ENCODE assay signal across 8 cellular contexts in genomic region chr11:46363455-46363920, GRCh38. TPM values are rescaled to one million over a fixed set of nuclear protein-coding genes. Genes with fewer than 3 reads are reported as not detected.
DNase-seq lines count a peak whose midpoint lies in the region; ATAC-seq and TF ChIP-seq lines count a peak whose summit lies in the region.

No MANE protein-coding gene starts in this region.

- no peaks in the 10 kb centered on the region for H3K36me3 Mint-ChIP-seq in natural killer cell treated with Interleukin-12 subunit alpha and Interleukin-12 subunit beta and Interleukin-15 and Interleukin-18, amount 100 ng/mL, for 72 hours
- peaks cover 6 to 7% of the 10 kb centered on the region in 2 donors for H3K36me3 Mint-ChIP-seq in stimulated activated naive B cell treated with anti-CD40 and anti-IgM and Interleukin-4, amounts not matched to agents 10 μg/mL and 1 μg/mL and 100 μg/mL, for 72 hours

- peaks cover 13% of the 10 kb centered on the region for H3K79me2 ChIP-seq in PC-9 (ENCODE audit: low read depth)

- no peaks in the 10 kb centered on the region for H3K27me3 ChIP-seq in BLaER1 treated with 17β-estradiol and CSF1 and Interleukin-3, amounts not matched to agents 10 nM and 100 nM
- H3K27me3 ChIP-seq in PC-9 (ENCODE audit: insufficient read depth, low read depth), result no peaks in the 10 kb centered on the region

- H3K4me2 ChIP-seq in BLaER1 treated with 17β-estradiol and CSF1 and Interleukin-3, amounts not matched to agents 10 nM and 100 nM, result peak overlapping the region; percentile 95 to 100 (median 98)
- peak overlapping the region; percentile 90 for H3K4me2 ChIP-seq in PC-9

- H3K27ac ChIP-seq in BLaER1 treated with 17β-estradiol and CSF1 and Interleukin-3, amounts not matched to agents 10 nM and 100 nM, result peak overlapping the region; percentile 26 to 92 (median 88); a peak in 19 of 22 replicates
- peak overlapping the region; percentile 47; the same call in 1 of the 2 replicates for H3K27ac ChIP-seq in PC-9

- H3K36me3 ChIP-seq in BLaER1 treated with 17β-estradiol and CSF1 and Interleukin-3, amounts not matched to agents 10 nM and 100 nM, result peaks cover 12 to 60% (median 26%) of the 10 kb centered on the region in 11 experiments; a peak in 20 of 22 replicates
- no peaks in the 10 kb centered on the region for H3K36me3 ChIP-seq in PC-9 (ENCODE audit: low read depth)

- peak; percentile 76 for ATAC-seq in esophagus mucosa
- ATAC-seq in natural killer cell treated with Interleukin-12 subunit alpha and Interleukin-12 subunit beta and Interleukin-15 and Interleukin-18, amount 100 ng/mL, for 72 hours, result peak; percentile 31 to 43
- ATAC-seq in stimulated activated naive B cell treated with anti-CD40 and anti-IgM and Interleukin-4, amounts not matched to agents 10 μg/mL and 1 μg/mL and 100 μg/mL, for 72 hours (replicated peaks), result no peak

- peaks cover 74 to 95% (median 81%) of the 10 kb centered on the region in 10 experiments for H3K4me1 ChIP-seq in BLaER1 treated with 17β-estradiol and CSF1 and Interleukin-3, amounts not matched to agents 10 nM and 100 nM
- H3K4me1 ChIP-seq in PC-9 (replicated peaks; ENCODE audit: insufficient read depth), result peaks cover 22% of the 10 kb centered on the region

- intact Hi-C loops in PC-9 (cut with micrococcal nuclease; ENCODE audit: unreplicated experiment), result loop anchor here (2.0 to 5.0 kb wide), 2 partner anchors 121 to 254 kb away; partner anchors contain the start of genes ATG13 and HARBI1

- H4K20me1 ChIP-seq in BLaER1 treated with 17β-estradiol and CSF1 and Interleukin-3, amounts not matched to agents 10 nM and 100 nM, result peaks cover 65 to 100% (median 89%) of the 10 kb centered on the region in 11 experiments
- H4K20me1 ChIP-seq in PC-9 (ENCODE audit: insufficient read depth), result peaks cover 11% of the 10 kb centered on the region; the same call in 1 of the 2 replicates

- H2AFZ ChIP-seq in PC-9, result no peak overlapping the region

- no peaks in the 10 kb centered on the region for H3K9me3 Mint-ChIP-seq in natural killer cell treated with Interleukin-12 subunit alpha and Interleukin-12 subunit beta and Interleukin-15 and Interleukin-18, amount 100 ng/mL, for 72 hours
- H3K9me3 Mint-ChIP-seq in stimulated activated naive B cell treated with anti-CD40 and anti-IgM and Interleukin-4, amounts not matched to agents 10 μg/mL and 1 μg/mL and 100 μg/mL, for 72 hours, result no peaks in the 10 kb centered on the region

- no peaks in the 10 kb centered on the region for H3K9me3 ChIP-seq in BLaER1 treated with 17β-estradiol and CSF1 and Interleukin-3, amounts not matched to agents 10 nM and 100 nM (replicated peaks in 1 of 11)
- H3K9me3 ChIP-seq in PC-9 (ENCODE audit: insufficient read depth, low read depth), result no peaks in the 10 kb centered on the region

- POLR2A ChIA-PET in PC-9 (lab: Charles Lee; ENCODE audit: unreplicated experiment), result interaction anchor here (0.6 kb wide), 1 partner anchor 129 kb away, joined by 3 read pairs; no protein-coding TSS in a partner anchor

- peak overlapping the region; percentile 64 to 85 (median 81); a peak in 20 of 22 replicates for H3K9ac ChIP-seq in BLaER1 treated with 17β-estradiol and CSF1 and Interleukin-3, amounts not matched to agents 10 nM and 100 nM

- no peaks in the 10 kb centered on the region for H3K9me2 ChIP-seq in PC-9 (ENCODE audit: insufficient read depth)

- CTCF ChIA-PET in PC-9 (lab: Charles Lee), result interaction anchor here (1.3 kb wide), 1 partner anchor 120 kb away, joined by 3 read pairs; no protein-coding TSS in a partner anchor

- H3K27ac Mint-ChIP-seq in natural killer cell treated with Interleukin-12 subunit alpha and Interleukin-12 subunit beta and Interleukin-15 and Interleukin-18, amount 100 ng/mL, for 72 hours, result peak overlapping the region; percentile 95 to 97
- no peak overlapping the region for H3K27ac Mint-ChIP-seq in stimulated activated naive B cell treated with anti-CD40 and anti-IgM and Interleukin-4, amounts not matched to agents 10 μg/mL and 1 μg/mL and 100 μg/mL, for 72 hours

- H3F3A ChIP-seq in PC-9 (ENCODE audit: insufficient read depth, low read depth), result peaks cover 12% of the 10 kb centered on the region; the same call in 1 of the 2 replicates

- DNase-seq in PC-9 (peak; percentile 89 to 93), ecto neural progenitor cell (ENCODE audit: low spot score) (no peak), GM20000 (ENCODE audit: low spot score) (no peak)
- DNase-seq in natural killer cell treated with Interleukin-12 subunit alpha and Interleukin-12 subunit beta and Interleukin-15 and Interleukin-18, amount 100 ng/mL, for 72 hours (ENCODE audit: low spot score), result no peak
- DNase-seq in stimulated activated CD4-positive, alpha-beta T cell treated with anti-CD3 and anti-CD28 coated beads, Interleukin-2, amount 100 ng/mL, for 48 hours, result no peak
- DNase-seq in stimulated activated naive B cell treated with anti-CD40 and anti-IgM and Interleukin-4, amounts not matched to agents 10 μg/mL and 1 μg/mL and 100 μg/mL, for 72 hours, result no peak

- H3K27me3 Mint-ChIP-seq in natural killer cell treated with Interleukin-12 subunit alpha and Interleukin-12 subunit beta and Interleukin-15 and Interleukin-18, amount 100 ng/mL, for 72 hours, result no peaks in the 10 kb centered on the region
- no peaks in the 10 kb centered on the region for H3K27me3 Mint-ChIP-seq in stimulated activated naive B cell treated with anti-CD40 and anti-IgM and Interleukin-4, amounts not matched to agents 10 μg/mL and 1 μg/mL and 100 μg/mL, for 72 hours

- peak overlapping the region in 4 of 10 experiments; percentile 58 to 70 (median 62); a peak in 4 of 20 replicates for H3K4me3 ChIP-seq in BLaER1 treated with 17β-estradiol and CSF1 and Interleukin-3, amounts not matched to agents 10 nM and 100 nM
- peak overlapping the region; percentile 50; the same call in 1 of the 2 replicates for H3K4me3 ChIP-seq in PC-9

- H3K4me1 Mint-ChIP-seq in natural killer cell treated with Interleukin-12 subunit alpha and Interleukin-12 subunit beta and Interleukin-15 and Interleukin-18, amount 100 ng/mL, for 72 hours (ENCODE audit: low read depth in 2 of 2), result peaks cover 32 to 42% of the 10 kb centered on the region in 2 donors
- peaks cover 21 to 37% of the 10 kb centered on the region in 2 donors for H3K4me1 Mint-ChIP-seq in stimulated activated naive B cell treated with anti-CD40 and anti-IgM and Interleukin-4, amounts not matched to agents 10 μg/mL and 1 μg/mL and 100 μg/mL, for 72 hours

- TF ChIP-seq CTCF in PC-9 (conservative IDR thresholded peaks at IDR 0.05) (peak; percentile 71), GM20000 (IDR thresholded peaks at IDR 0.05; ENCODE audit: extremely low read depth, missing control alignments) (no peak)

- peak overlapping the region; percentile 87 for H3K4me3 Mint-ChIP-seq in natural killer cell treated with Interleukin-12 subunit alpha and Interleukin-12 subunit beta and Interleukin-15 and Interleukin-18, amount 100 ng/mL, for 72 hours
- H3K4me3 Mint-ChIP-seq in stimulated activated naive B cell treated with anti-CD40 and anti-IgM and Interleukin-4, amounts not matched to agents 10 μg/mL and 1 μg/mL and 100 μg/mL, for 72 hours, result no peak overlapping the region

- no TSS peak for BruUV-seq in PC-9 (replicated peaks; lab: Mats Ljungman, UMichigan)

RNA-seq across cellular contexts. Expression of gene DGKZ, which starts 16.2 kb away (rescaled TPM):
- total RNA-seq in PC-9 (2021), result 49.3 and 67.5 TPM in 2 replicates
- total RNA-seq in esophagus mucosa, result 31.4 TPM
- 100 to 1,000 TPM; 104 to 207 TPM for total RNA-seq in natural killer cell treated with Interleukin-12 subunit alpha and Interleukin-12 subunit beta and Interleukin-15 and Interleukin-18, amount 100 ng/mL, for 72 hours

RNA-seq across cellular contexts. Expression of gene MDK, which starts 18.0 kb away (rescaled TPM):
- total RNA-seq in PC-9 (2021) (399 and 464 TPM in 2 replicates), esophagus mucosa (40.9 TPM)
- total RNA-seq in natural killer cell treated with Interleukin-12 subunit alpha and Interleukin-12 subunit beta and Interleukin-15 and Interleukin-18, amount 100 ng/mL, for 72 hours, result 1 to 10 TPM; 1.4 to 4.0 TPM

RNA-seq across cellular contexts. Expression of gene CHRM4, which starts 28.1 kb away (rescaled TPM):
- total RNA-seq in PC-9 (2021), result 0.31 TPM in 1 of 2 replicates, not detected in the other
- total RNA-seq in esophagus mucosa, result 0.12 TPM
- total RNA-seq in natural killer cell treated with Interleukin-12 subunit alpha and Interleukin-12 subunit beta and Interleukin-15 and Interleukin-18, amount 100 ng/mL, for 72 hours, result under 1 TPM; 0.75 to 0.81 TPM

Comparison
In these comparisons a context has a peak if more than half of its experiments do, and no peak if none do; other contexts are left out.
1. DNase-seq: peak in PC-9 (2 of 2); none in natural killer cell treated with Interleukin-12 subunit alpha and Interleukin-12 subunit beta and Interleukin-15 and Interleukin-18, amount 100 ng/mL, for 72 hours (single experiment), ecto neural progenitor cell (single experiment), stimulated activated CD4-positive, alpha-beta T cell treated with anti-CD3 and anti-CD28 coated beads, Interleukin-2, amount 100 ng/mL, for 48 hours (0 of 2), stimulated activated naive B cell treated with anti-CD40 and anti-IgM and Interleukin-4, amounts not matched to agents 10 μg/mL and 1 μg/mL and 100 μg/mL, for 72 hours (single experiment) and GM20000 (single experiment).
2. ATAC-seq: peak in esophagus mucosa (single experiment) and natural killer cell treated with Interleukin-12 subunit alpha and Interleukin-12 subunit beta and Interleukin-15 and Interleukin-18, amount 100 ng/mL, for 72 hours (2 of 2); none in stimulated activated naive B cell treated with anti-CD40 and anti-IgM and Interleukin-4, amounts not matched to agents 10 μg/mL and 1 μg/mL and 100 μg/mL, for 72 hours (0 of 2).